ENCODE assay signal across 9 cellular contexts in the genomic region with DNA sequence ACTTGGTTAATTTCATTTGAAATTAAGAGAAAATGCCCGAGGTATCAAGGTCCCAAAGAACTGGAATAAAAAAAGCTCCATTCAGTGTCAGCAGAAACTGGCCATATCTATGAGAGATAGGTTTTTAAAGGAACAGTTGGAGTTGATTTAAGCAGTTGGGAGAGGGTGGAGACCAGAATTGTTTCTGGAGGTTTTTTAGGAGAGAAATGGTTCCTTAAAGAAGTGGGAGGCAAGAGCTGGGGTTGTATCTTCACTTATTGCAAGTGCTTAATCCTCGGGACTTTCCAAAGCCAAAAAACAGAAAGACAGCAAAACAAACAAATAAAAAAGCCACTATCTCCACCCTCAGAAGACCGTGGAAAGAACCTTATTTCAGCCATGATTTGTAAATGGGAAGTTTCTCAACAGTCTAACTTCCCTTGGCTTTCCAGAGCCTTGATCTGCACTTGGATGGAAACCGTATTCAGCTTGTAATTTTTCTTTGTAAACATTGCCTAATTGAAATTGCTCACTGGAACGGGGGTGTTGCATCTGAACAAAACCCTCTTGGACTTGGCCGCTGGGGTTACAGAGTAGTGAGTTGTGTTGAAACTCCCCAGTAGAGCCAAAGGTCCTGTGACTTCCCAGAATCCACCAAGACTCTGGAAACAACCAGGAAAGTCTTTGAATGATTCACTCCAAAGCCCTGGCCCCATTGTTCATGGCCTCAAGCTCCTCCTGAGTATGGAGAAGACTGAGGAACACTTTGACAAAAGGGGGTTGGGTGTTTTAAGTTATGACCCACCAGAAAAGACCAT.
DNase-seq lines count a peak whose midpoint lies in the region; ATAC-seq and TF ChIP-seq lines count a peak whose summit lies in the region.
"Had no signal": no experiment of that assay in that cellular context is flagged by ENCODE, and none has a peak within 500 bp of the region (broad histone marks: within the 10 kb centered on the region; RNA-seq: fewer than 3 reads in every experiment).

No MANE protein-coding gene starts in this region.

- H3K27me3 Mint-ChIP-seq in MCF 10A (ENCODE audit: insufficient read depth, unreplicated experiment) = no peaks in the 10 kb centered on the region

- H3K4me3 ChIP-seq in suprapubic skin = no peak overlapping the region

- H3K4me3 Mint-ChIP-seq in MCF 10A (ENCODE audit: unreplicated experiment) = peak overlapping the region; percentile 20

- 60% methylated on average over 6 of the region's 6 CpGs for WGBS in suprapubic skin

- H3K36me3 ChIP-seq in suprapubic skin = no peaks in the 10 kb centered on the region

- no peaks in the 10 kb centered on the region for H3K9me3 Mint-ChIP-seq in MCF 10A (ENCODE audit: unreplicated experiment)

- H3K9me3 ChIP-seq in suprapubic skin = no peaks in the 10 kb centered on the region

- no peak for TF ChIP-seq CTCF in MCF 10A (IDR thresholded peaks at IDR 0.05; ENCODE audit: unreplicated experiment)
- no peak for TF ChIP-seq CTCF in suprapubic skin (IDR thresholded peaks at IDR 0.05)

- TF ChIP-seq POLR2A in suprapubic skin (IDR thresholded peaks at IDR 0.05) = no peak

- POLR2A ChIA-PET in MCF 10A (lab: Yijun Ruan, JAX) = interaction anchor here (0.5 to 3.0 kb wide), 21 partner anchors 8 to 1468 kb away, joined by 3 to 17 read pairs (median 4); no protein-coding TSS in a partner anchor

- no peak for TF ChIP-seq EP300 in suprapubic skin (IDR thresholded peaks at IDR 0.05)

- CTCF ChIA-PET in MCF 10A (lab: Yijun Ruan, JAX) = interaction anchor here (0.5 to 1.8 kb wide), 13 partner anchors 8 to 327 kb away, joined by 3 to 5 read pairs (median 3); no protein-coding TSS in a partner anchor

- H3K27me3 ChIP-seq in layer of hippocampus (ENCODE audit: control insufficient read depth, insufficient read depth, low read length) (no peaks in the 10 kb centered on the region), suprapubic skin (no peaks in the 10 kb centered on the region)

- peaks cover 38% of the 10 kb centered on the region for H3K4me1 Mint-ChIP-seq in MCF 10A (ENCODE audit: insufficient read depth, unreplicated experiment)

- H3K4me1 ChIP-seq in suprapubic skin = peaks cover 38% of the 10 kb centered on the region

- H3K27ac ChIP-seq in layer of hippocampus (ENCODE audit: low read depth, low read length) (peak overlapping the region; percentile 62), suprapubic skin (peak overlapping the region; percentile 80)

- peak; percentile 54 for DNase-seq in HT-29 (ENCODE audit: low spot score)
- DNase-seq in MCF 10A (ENCODE audit: unreplicated experiment) = peak; percentile 98
- DNase-seq in suprapubic skin (ENCODE audit: low spot score in 2 of 2) = peak; percentile 86 to 87
- no peak for DNase-seq in T-helper 2 cell
- DNase-seq in superior temporal gyrus (ENCODE audit: extremely low spot score) = no peak
- DNase-seq: activated CD8-positive, alpha-beta memory T cell treated with anti-CD3 and anti-CD28 coated beads, Interleukin-2, amount 50 U/mL, for 48 hours had no signal

- no TSS peak for BruUV-seq in MCF 10A (replicated peaks; lab: Mats Ljungman, UMichigan)

- intact Hi-C loops in MCF 10A (cut with micrococcal nuclease) = loop anchor here (5.0 kb wide), 1 partner anchor 161 kb away; no protein-coding TSS in a partner anchor

- H3K36me3 Mint-ChIP-seq in MCF 10A (ENCODE audit: insufficient read depth, unreplicated experiment) = peaks cover 10% of the 10 kb centered on the region

- H3K27ac Mint-ChIP-seq in MCF 10A (ENCODE audit: low read depth, unreplicated experiment) = peak overlapping the region; percentile 97

- ATAC-seq in GM19351 (IDR thresholded peaks at IDR 0.05; ENCODE audit: unreplicated experiment) (no peak), HG02642 (IDR thresholded peaks at IDR 0.05; ENCODE audit: poor library complexity, unreplicated experiment) (no peak)

Comparison
In these comparisons a context has a peak if more than half of its experiments do, and no peak if none do; other contexts are left out.
1. DNase-seq: peak in HT-29 (single experiment), MCF 10A (single experiment) and suprapubic skin (2 of 2); none in T-helper 2 cell (0 of 5) and superior temporal gyrus (single experiment).